18 cellular contexts compared by ENCODE assay signal in genomic region chr5:22109315-22109714, GRCh38.
DNase-seq lines count a peak whose midpoint lies in the region; TF ChIP-seq lines count a peak whose summit lies in the region.
"Had no signal": no experiment of that assay in that cellular context is flagged by ENCODE, and none has a peak within 500 bp of the region (broad histone marks: within the 10 kb centered on the region; RNA-seq: fewer than 3 reads in every experiment).

No MANE protein-coding gene starts in this region.

- H3K27me3 ChIP-seq in neural cell (ENCODE audit: insufficient read depth, low read depth, low read length), result no peaks in the 10 kb centered on the region
- H3K27me3 ChIP-seq: BLaER1 treated with 17β-estradiol and CSF1 and Interleukin-3, amounts not matched to agents 10 nM and 100 nM had no signal

- TF ChIP-seq RAD21 in neural cell (conservative IDR thresholded peaks at IDR 0.05), result peak; percentile 27

- H3K36me3 ChIP-seq in neural cell (ENCODE audit: insufficient read depth, low read length), result no peaks in the 10 kb centered on the region
- H3K36me3 ChIP-seq: BLaER1 treated with 17β-estradiol and CSF1 and Interleukin-3, amounts not matched to agents 10 nM and 100 nM had no signal

- no peak overlapping the region for H3K4me2 ChIP-seq in neural cell (ENCODE audit: low read length)
- H3K4me2 ChIP-seq: A549; BLaER1 treated with 17β-estradiol and CSF1 and Interleukin-3, amounts not matched to agents 10 nM and 100 nM had no signal

- no peaks in the 10 kb centered on the region for H4K20me1 ChIP-seq in neural cell (ENCODE audit: insufficient read depth)
- H4K20me1 ChIP-seq: BLaER1 treated with 17β-estradiol and CSF1 and Interleukin-3, amounts not matched to agents 10 nM and 100 nM had no signal

- H2AFZ ChIP-seq in neural cell (ENCODE audit: low read depth, low read length), result no peak overlapping the region

- no peaks in the 10 kb centered on the region for H3K79me2 ChIP-seq in neural cell (replicated peaks; ENCODE audit: insufficient read depth, low read length)

- TF ChIP-seq EP300 in neural cell (conservative IDR thresholded peaks at IDR 0.05; ENCODE audit: poor library complexity, severe bottlenecking), result peak; percentile 96

- no peaks in the 10 kb centered on the region for H3K9me3 ChIP-seq in neural cell (ENCODE audit: low read length)
- H3K9me3 ChIP-seq: A549; BLaER1 treated with 17β-estradiol and CSF1 and Interleukin-3, amounts not matched to agents 10 nM and 100 nM; Caco-2 had no signal

- no peak overlapping the region for H3K4me3 ChIP-seq in neural cell (ENCODE audit: low read length)
- H3K4me3 ChIP-seq: A549; BLaER1 treated with 17β-estradiol and CSF1 and Interleukin-3, amounts not matched to agents 10 nM and 100 nM; GM12878 had no signal

- H3K9ac ChIP-seq in neural cell (ENCODE audit: low read length), result no peak overlapping the region
- H3K9ac ChIP-seq: BLaER1 treated with 17β-estradiol and CSF1 and Interleukin-3, amounts not matched to agents 10 nM and 100 nM had no signal

- H3K9me2 ChIP-seq in neural cell (ENCODE audit: insufficient read depth, low read length), result no peaks in the 10 kb centered on the region

- H3F3A ChIP-seq in neural cell (ENCODE audit: insufficient read depth, low read length, poor library complexity, severe bottlenecking), result no peaks in the 10 kb centered on the region

- DNase-seq in NCI-H2227 (lab: John Stamatoyannopoulos, UW; ENCODE audit: unreplicated experiment) (peak; percentile 14), NCI-H2227 treated with DMSO at 0.1 percent for 48 hours (lab: John Stamatoyannopoulos, UW) (no peak), NCI-H69 (lab: John Stamatoyannopoulos, UW) (peak; percentile 60), NCI-H1048 (lab: John Stamatoyannopoulos, UW) (no peak), NOMO-1 treated with dmso at 0.1 percent for 144 hours (lab: John Stamatoyannopoulos, UW; ENCODE audit: unreplicated experiment) (no peak)
- DNase-seq: AML-193; Caco-2; Calu3; CD4-positive, alpha-beta T cell; CD8-positive, alpha-beta T cell; DMS79 treated with DMSO at 0.1 percent for 48 hours; GF-D8 had no signal

- no peak for TF ChIP-seq CTCF in neural cell (IDR thresholded peaks at IDR 0.05; ENCODE audit: poor library complexity, severe bottlenecking)

- peak overlapping the region; percentile 19 for H3K27ac ChIP-seq in neural cell (ENCODE audit: low read length)
- H3K27ac ChIP-seq: 22Rv1; A549; BLaER1 treated with 17β-estradiol and CSF1 and Interleukin-3, amounts not matched to agents 10 nM and 100 nM; C4-2B had no signal

TF ChIP-seq in neural cell, 6 proteins besides CTCF, POLR2A, EP300 and RAD21:
- TF ChIP-seq SMC3 (conservative IDR thresholded peaks at IDR 0.05; ENCODE audit: poor library complexity) (no peak), REST (IDR thresholded peaks at IDR 0.05; ENCODE audit: borderline replicate concordance) (peak; percentile 16), MXI1 (conservative IDR thresholded peaks at IDR 0.05; ENCODE audit: poor library complexity, severe bottlenecking) (no peak), EZH2 (IDR thresholded peaks at IDR 0.05; ENCODE audit: borderline replicate concordance, insufficient read depth, low read length, poor library complexity, severe bottlenecking) (no peak), TAF1 (IDR thresholded peaks at IDR 0.05; ENCODE audit: low read depth) (no peak), POLR2AphosphoS5 (IDR thresholded peaks at IDR 0.05) (peak; percentile 92)

Comparison
In these comparisons a context has a peak if more than half of its experiments do, and no peak if none do; other contexts are left out.
1. DNase-seq: peak in NCI-H2227 (single experiment) and NCI-H69 (single experiment); none in NCI-H2227 treated with DMSO at 0.1 percent for 48 hours (single experiment), NCI-H1048 (single experiment) and NOMO-1 treated with dmso at 0.1 percent for 144 hours (single experiment).